ENCODE assay signal across 6 cellular contexts in the genomic region with DNA sequence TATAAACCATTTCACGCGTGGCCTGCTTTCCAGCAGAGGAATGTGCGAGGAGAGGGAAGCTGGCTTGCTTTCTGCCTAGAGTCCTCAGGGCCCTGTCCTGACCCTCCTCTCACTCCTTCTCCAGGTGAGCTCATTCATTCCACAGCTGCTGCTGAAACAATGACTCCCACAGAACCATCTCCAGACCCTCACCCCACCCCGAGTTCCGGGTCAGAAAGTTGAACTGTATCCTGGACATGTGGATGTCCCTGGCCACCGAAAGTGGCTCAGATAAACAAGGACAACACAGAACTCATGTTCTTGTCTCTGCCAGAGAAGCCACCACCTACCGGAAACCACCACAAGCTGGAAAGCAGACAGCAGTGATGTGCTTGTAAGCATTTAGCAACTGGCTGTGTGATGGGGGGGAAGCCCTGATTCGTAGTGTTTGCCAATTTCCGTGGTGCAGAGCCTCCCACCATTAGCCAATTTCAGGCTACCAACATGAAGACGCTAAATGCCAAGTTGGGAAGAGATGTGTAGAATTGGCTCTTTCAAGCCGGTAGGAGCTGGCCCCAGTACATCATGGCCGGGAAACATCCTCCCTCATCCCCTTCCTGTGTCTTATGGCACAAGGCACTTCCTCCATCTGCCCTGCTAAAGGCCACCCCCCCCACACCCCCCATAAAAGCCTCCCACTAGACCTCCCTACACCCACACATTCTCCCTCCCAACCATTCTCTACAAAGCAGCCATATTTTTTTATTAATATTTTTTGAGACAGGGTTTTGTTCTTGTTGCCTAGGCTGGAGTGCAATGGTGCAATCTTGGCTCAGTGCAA. TPM values are rescaled to one million over a fixed set of nuclear protein-coding genes. Genes with fewer than 3 reads are reported as not detected.
DNase-seq lines count a peak whose midpoint lies in the region; ATAC-seq and TF ChIP-seq lines count a peak whose summit lies in the region.

No MANE protein-coding gene starts in this region.

- H3K4me3 Mint-ChIP-seq in stimulated activated memory B cell treated with anti-CD40 and anti-IgM and Interleukin-4, amounts not matched to agents 10 μg/mL and 1 μg/mL and 100 μg/mL, for 72 hours, result no peak overlapping the region

- no peaks in the 10 kb centered on the region for H3K9me3 Mint-ChIP-seq in stimulated activated memory B cell treated with anti-CD40 and anti-IgM and Interleukin-4, amounts not matched to agents 10 μg/mL and 1 μg/mL and 100 μg/mL, for 72 hours

- no peak for TF ChIP-seq CTCF in C4-2B (conservative IDR thresholded peaks at IDR 0.05)
- no peak for TF ChIP-seq CTCF in coronary artery (IDR thresholded peaks at IDR 0.05)

- DNase-seq in NOMO-1 treated with dmso at 0.1 percent for 144 hours (lab: John Stamatoyannopoulos, UW; ENCODE audit: unreplicated experiment) (peak; percentile 37), coronary artery (ENCODE audit: low spot score) (no peak), mucosa of gallbladder (ENCODE audit: low spot score) (no peak)

- ATAC-seq in stimulated activated memory B cell treated with anti-CD40 and anti-IgM and Interleukin-4, amounts not matched to agents 10 μg/mL and 1 μg/mL and 100 μg/mL, for 72 hours, result peak; percentile 54
- ATAC-seq in HG03457 (IDR thresholded peaks at IDR 0.05; ENCODE audit: unreplicated experiment), result no peak

- peaks cover 18% of the 10 kb centered on the region for H3K4me1 Mint-ChIP-seq in stimulated activated memory B cell treated with anti-CD40 and anti-IgM and Interleukin-4, amounts not matched to agents 10 μg/mL and 1 μg/mL and 100 μg/mL, for 72 hours

- no peaks in the 10 kb centered on the region for H3K27me3 Mint-ChIP-seq in stimulated activated memory B cell treated with anti-CD40 and anti-IgM and Interleukin-4, amounts not matched to agents 10 μg/mL and 1 μg/mL and 100 μg/mL, for 72 hours

- H3K36me3 Mint-ChIP-seq in stimulated activated memory B cell treated with anti-CD40 and anti-IgM and Interleukin-4, amounts not matched to agents 10 μg/mL and 1 μg/mL and 100 μg/mL, for 72 hours, result no peaks in the 10 kb centered on the region

- H3K27ac Mint-ChIP-seq in stimulated activated memory B cell treated with anti-CD40 and anti-IgM and Interleukin-4, amounts not matched to agents 10 μg/mL and 1 μg/mL and 100 μg/mL, for 72 hours, result peak overlapping the region; percentile 72

- H3K27ac ChIP-seq in C4-2B (peak overlapping the region; percentile 86), coronary artery (peak overlapping the region; percentile 71 to 80)

- H3K4me3 ChIP-seq in coronary artery, result no peak overlapping the region

RNA-seq across cellular contexts. Expression of gene SYCE2, which starts 5.0 kb away (rescaled TPM):
- not detected for total RNA-seq in mucosa of gallbladder

RNA-seq across cellular contexts. Expression of gene FARSA, which starts 19.4 kb away (rescaled TPM):
- 54.0 TPM for total RNA-seq in mucosa of gallbladder

RNA-seq across cellular contexts. Expression of gene GCDH, which starts 23.1 kb away (rescaled TPM):
- 33.7 TPM for total RNA-seq in mucosa of gallbladder

RNA-seq across cellular contexts. Expression of gene CALR, which starts 24.3 kb away (rescaled TPM):
- total RNA-seq in mucosa of gallbladder, result 1,099 TPM

RNA-seq across cellular contexts. Expression of gene KLF1, which starts 27.1 kb away (rescaled TPM):
- not detected for total RNA-seq in mucosa of gallbladder
